In genomic region chr11:97683733-97684132, GRCh38 we compare ENCODE assay signal across 1 cellular context.
A peak's percentile ranks its signal among the peaks of the same experiment; 100 is the strongest.
TF ChIP-seq lines count a peak whose summit lies in the region.

No MANE protein-coding gene starts in this region.

TF ChIP-seq in GM23338, 12 proteins besides CTCF, POLR2A, EP300 and RAD21 (continued from another document):
- 0 out of 2 replicates have a peak, but pooled peaks have one; percentile 29 for TF ChIP-seq ZNF462 (CRISPR knock-in tag; IDR thresholded peaks at IDR 0.05)
- no peak for TF ChIP-seq REST (IDR thresholded peaks at IDR 0.05; ENCODE audit: unreplicated experiment)
- no peak for TF ChIP-seq POLR2AphosphoS5 (IDR thresholded peaks at IDR 0.05; ENCODE audit: low read depth)
- TF ChIP-seq ZNF114 (CRISPR knock-in tag; IDR thresholded peaks at IDR 0.05), result no peak
- no peak for TF ChIP-seq STAT1 (IDR thresholded peaks at IDR 0.05; ENCODE audit: unreplicated experiment)
- no peak for TF ChIP-seq CREB1 (CRISPR knock-in tag; IDR thresholded peaks at IDR 0.05; ENCODE audit: low read depth)
